8 cellular contexts compared by ENCODE assay signal in the genomic region with DNA sequence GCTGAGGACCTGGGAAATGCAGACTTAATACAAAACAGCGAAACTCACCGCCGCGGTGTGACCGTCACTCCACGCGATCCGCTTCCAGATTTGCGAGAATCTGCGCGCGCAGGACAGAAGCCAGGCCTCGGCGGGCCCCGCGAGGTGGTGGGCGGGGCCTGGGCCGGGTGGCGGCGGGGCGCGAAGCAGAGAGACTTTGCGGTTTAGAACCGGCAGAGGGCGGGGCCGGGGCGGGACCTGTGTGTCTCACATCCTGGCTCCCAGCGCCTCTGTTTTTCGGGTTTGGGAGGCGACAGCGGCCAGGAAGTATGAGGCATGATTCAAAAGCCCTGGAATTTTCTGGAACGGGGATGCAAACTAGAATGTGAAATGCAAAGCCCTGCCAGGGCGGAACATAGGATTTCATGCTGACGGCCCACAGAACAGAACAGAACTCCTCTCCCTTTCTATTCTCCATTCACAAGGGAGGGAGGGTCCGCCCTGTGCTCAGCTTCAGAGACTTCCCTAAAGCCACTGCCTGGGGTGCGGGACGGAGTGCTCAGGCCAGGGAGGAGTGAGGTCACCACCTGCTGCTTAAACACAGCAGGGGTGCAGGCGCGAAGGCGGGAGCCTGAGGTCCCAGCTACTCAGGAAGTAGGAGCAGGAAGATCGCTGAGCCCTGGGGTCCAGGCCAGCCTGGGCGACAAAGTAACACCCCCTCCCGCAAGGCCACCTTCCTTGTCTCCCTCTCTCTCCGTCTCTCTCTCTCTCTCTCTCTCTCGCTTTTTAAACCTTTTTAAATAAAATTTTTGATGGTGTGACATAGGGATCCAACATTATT. TPM values are rescaled to one million over a fixed set of nuclear protein-coding genes. Genes with fewer than 3 reads are reported as not detected.
DNase-seq lines count a peak whose midpoint lies in the region; ATAC-seq, FAIRE-seq and TF ChIP-seq lines count a peak whose summit lies in the region.

No MANE protein-coding gene starts in this region.

- DNase-seq in GM12891 (ENCODE audit: insufficient read length, low spot score) (peak; percentile 79), NCI-H187 treated with DMSO at 0.1 percent for 48 hours (lab: John Stamatoyannopoulos, UW) (peak; percentile 48), UCSD-AML1 (lab: John Stamatoyannopoulos, UW; ENCODE audit: unreplicated experiment) (peak; percentile 91), iPS DF 4.7 (ENCODE audit: extremely low read depth, low spot score) (peak; percentile 49), sciatic nerve (ENCODE audit: low spot score) (peak; percentile 96)

- peak overlapping the region; percentile 93 to 98 (median 96) for H3K4me3 Mint-ChIP-seq in brain

- peak; percentile 77 for FAIRE-seq in GM12891 (lab: Jason Lieb, UNC)

- peak overlapping the region; percentile 91 to 95 (median 95) for H3K27ac Mint-ChIP-seq in brain

- H3K4me1 Mint-ChIP-seq in brain, result peaks cover 40% of the 10 kb centered on the region

- intact Hi-C loops in sciatic nerve (cut with DNase I), result no loop called here

- no peaks in the 10 kb centered on the region for H3K36me3 Mint-ChIP-seq in brain

- TF ChIP-seq POLR2A in GM12891 (IDR thresholded peaks at IDR 0.05; ENCODE audit: low read depth, low read length), result no peak

- H3K27me3 Mint-ChIP-seq in brain, result peaks cover 14% of the 10 kb centered on the region

- ATAC-seq in HG02852 (IDR thresholded peaks at IDR 0.05; ENCODE audit: unreplicated experiment), result peak; percentile 82
- peak; percentile 99 for ATAC-seq in sciatic nerve
- no peak for ATAC-seq in HG03378 (IDR thresholded peaks at IDR 0.05; ENCODE audit: unreplicated experiment)

- peak; percentile 42 to 55 for TF ChIP-seq CTCF in brain (conservative IDR thresholded peaks at IDR 0.05)

- peaks cover 0 to 6% (median 0%) of the 10 kb centered on the region in 5 experiments for H3K9me3 Mint-ChIP-seq in brain

TF ChIP-seq in GM12891, 5 proteins besides CTCF, POLR2A, EP300 and RAD21:
- TF ChIP-seq PAX5 (IDR thresholded peaks at IDR 0.05; ENCODE audit: insufficient read depth, low read length, severe bottlenecking) (no peak), POLR2AphosphoS5 (IDR thresholded peaks at IDR 0.05; ENCODE audit: low read depth, low read length) (0 out of 2 replicates have a peak, but pooled peaks have one; percentile 37)

RNA-seq across cellular contexts. Expression of gene ZNF611, which starts 44.2 kb away (rescaled TPM):
- polyA plus RNA-seq in GM12891 (2012; ENCODE audit: low read depth, missing spikeins), result 2.0 TPM
- polyA plus RNA-seq in brain (ENCODE audit: insufficient read depth, low read depth, low replicate concordance), result 3.7 TPM
- total RNA-seq in sciatic nerve, result 26.6 TPM

RNA-seq across cellular contexts. Expression of gene ZNF83, which starts 52.5 kb away (rescaled TPM):
- 16.2 TPM for polyA plus RNA-seq in GM12891 (2012; ENCODE audit: low read depth, missing spikeins)
- 7.5 TPM for polyA plus RNA-seq in brain (ENCODE audit: insufficient read depth, low read depth, low replicate concordance)
- 68.6 TPM for total RNA-seq in sciatic nerve
